ENCODE assay signal across 9 cellular contexts in the genomic region with DNA sequence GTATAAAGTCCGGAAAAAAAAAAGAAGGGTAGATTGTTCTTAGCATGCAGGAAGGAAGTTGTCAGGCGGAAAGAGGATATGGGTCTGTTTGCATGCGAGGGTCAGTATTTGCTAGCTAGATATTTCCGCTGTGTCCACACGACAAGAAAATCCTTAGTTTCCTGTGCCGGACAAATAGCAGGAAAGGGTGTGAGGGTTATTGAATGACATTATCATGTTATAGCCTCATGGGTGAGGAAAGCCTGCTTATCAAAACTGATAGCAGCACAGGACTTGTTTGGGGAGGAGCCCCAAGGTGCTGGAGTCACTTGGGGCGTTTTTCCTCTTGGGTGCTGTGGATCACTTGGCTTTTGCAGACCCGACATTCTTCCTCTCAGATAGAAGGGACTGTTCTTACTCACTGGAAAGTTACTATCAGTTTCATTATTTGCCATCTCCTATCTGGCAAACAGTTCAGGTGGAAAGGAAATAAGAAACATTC.
DNase-seq lines count a peak whose midpoint lies in the region; ATAC-seq lines count a peak whose summit lies in the region.
"Had no signal": no experiment of that assay in that cellular context is flagged by ENCODE, and none has a peak within 500 bp of the region (broad histone marks: within the 10 kb centered on the region; RNA-seq: fewer than 3 reads in every experiment).

No MANE protein-coding gene starts in this region.

- peak overlapping the region; percentile 61 for H3K4me3 Mint-ChIP-seq in activated naive CD8-positive, alpha-beta T cell treated with anti-CD3 and anti-CD28 coated beads, Interleukin-2, amount 10 ng/mL, durations not matched to agents 7 days and 5 days
- H3K4me3 Mint-ChIP-seq in naive thymus-derived CD8-positive, alpha-beta T cell: peak overlapping the region; percentile 8 to 74 (median 61)

- H3K27me3 Mint-ChIP-seq in activated naive CD8-positive, alpha-beta T cell treated with anti-CD3 and anti-CD28 coated beads, Interleukin-2, amount 10 ng/mL, durations not matched to agents 7 days and 5 days: peaks cover 3% of the 10 kb centered on the region
- H3K27me3 Mint-ChIP-seq in naive thymus-derived CD8-positive, alpha-beta T cell: peaks cover 0 to 16% (median 2%) of the 10 kb centered on the region in 5 donors

- ATAC-seq in GM18511 (IDR thresholded peaks at IDR 0.05; ENCODE audit: unreplicated experiment) (peak; percentile 80), HG02885 (IDR thresholded peaks at IDR 0.05; ENCODE audit: poor library complexity, unreplicated experiment) (peak; percentile 62), HG03196 (IDR thresholded peaks at IDR 0.05; ENCODE audit: unreplicated experiment) (no peak)
- ATAC-seq in activated naive CD8-positive, alpha-beta T cell treated with anti-CD3 and anti-CD28 coated beads, Interleukin-2, amount 10 ng/mL, durations not matched to agents 7 days and 5 days (ENCODE audit: low read depth): peak; percentile 45
- no peak for ATAC-seq in naive thymus-derived CD8-positive, alpha-beta T cell

- H3K36me3 Mint-ChIP-seq in activated naive CD8-positive, alpha-beta T cell treated with anti-CD3 and anti-CD28 coated beads, Interleukin-2, amount 10 ng/mL, durations not matched to agents 7 days and 5 days: no peaks in the 10 kb centered on the region
- no peaks in the 10 kb centered on the region for H3K36me3 Mint-ChIP-seq in naive thymus-derived CD8-positive, alpha-beta T cell

- peaks cover 10% of the 10 kb centered on the region for H3K4me1 Mint-ChIP-seq in activated naive CD8-positive, alpha-beta T cell treated with anti-CD3 and anti-CD28 coated beads, Interleukin-2, amount 10 ng/mL, durations not matched to agents 7 days and 5 days
- H3K4me1 Mint-ChIP-seq in naive thymus-derived CD8-positive, alpha-beta T cell: peaks cover 0 to 16% (median 10%) of the 10 kb centered on the region in 4 donors

- no peaks in the 10 kb centered on the region for H3K9me3 Mint-ChIP-seq in activated naive CD8-positive, alpha-beta T cell treated with anti-CD3 and anti-CD28 coated beads, Interleukin-2, amount 10 ng/mL, durations not matched to agents 7 days and 5 days
- no peaks in the 10 kb centered on the region for H3K9me3 Mint-ChIP-seq in naive thymus-derived CD8-positive, alpha-beta T cell

- H3K27ac Mint-ChIP-seq in activated naive CD8-positive, alpha-beta T cell treated with anti-CD3 and anti-CD28 coated beads, Interleukin-2, amount 10 ng/mL, durations not matched to agents 7 days and 5 days: peak overlapping the region; percentile 72
- H3K27ac Mint-ChIP-seq in naive thymus-derived CD8-positive, alpha-beta T cell: peak overlapping the region in 3 of 10 donors; percentile 11 to 77 (median 47)

- POLR2A ChIA-PET in activated naive CD8-positive, alpha-beta T cell treated with anti-CD3 and anti-CD28 coated beads, Interleukin-2, amount 10 ng/mL, durations not matched to agents 7 days and 5 days (lab: Charles Lee): no interaction called here
- POLR2A ChIA-PET in naive thymus-derived CD8-positive, alpha-beta T cell (lab: Charles Lee): no interaction called here

- DNase-seq in activated naive CD8-positive, alpha-beta T cell treated with anti-CD3 and anti-CD28 coated beads, Interleukin-2, amount 10 ng/mL, durations not matched to agents 7 days and 5 days: no peak
- no peak for DNase-seq in naive thymus-derived CD8-positive, alpha-beta T cell
- DNase-seq in posterior cingulate gyrus (no peak), COLO668 (lab: John Stamatoyannopoulos, UW; ENCODE audit: unreplicated experiment) (no peak), amniotic stem cell (lab: John Stamatoyannopoulos, UW) (no peak)
- DNase-seq: amygdala had no signal

- intact Hi-C loops in posterior cingulate gyrus (cut with DNase I): no loop called here

Comparison
In these comparisons a context has a peak if more than half of its experiments do, and no peak if none do; other contexts are left out.
1. ATAC-seq: peak in GM18511 (single experiment), HG02885 (single experiment) and activated naive CD8-positive, alpha-beta T cell treated with anti-CD3 and anti-CD28 coated beads, Interleukin-2, amount 10 ng/mL, durations not matched to agents 7 days and 5 days (single experiment); none in naive thymus-derived CD8-positive, alpha-beta T cell (0 of 2) and HG03196 (single experiment).